ENCODE assay signal across 14 cellular contexts in the genomic region with DNA sequence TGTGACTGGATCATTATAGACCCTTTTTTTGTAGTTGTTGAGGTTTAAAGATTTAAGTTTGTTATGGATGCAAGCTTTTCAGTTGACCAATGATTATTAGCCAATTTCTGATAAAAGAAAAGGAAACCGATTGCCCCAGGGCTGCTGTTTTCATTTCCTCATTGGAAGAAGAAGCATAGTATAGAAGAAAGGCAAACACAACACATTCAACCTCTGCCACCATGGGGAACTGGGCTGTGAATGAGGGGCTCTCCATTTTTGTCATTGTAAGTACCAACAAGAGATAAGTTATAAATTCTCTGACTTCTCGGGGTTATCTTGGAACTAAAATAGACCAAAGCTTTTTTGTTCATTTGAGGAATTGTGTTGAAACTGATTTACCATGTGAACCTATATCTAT. TPM values are rescaled to one million over a fixed set of nuclear protein-coding genes. Genes with fewer than 3 reads are reported as not detected.
DNase-seq lines count a peak whose midpoint lies in the region; ATAC-seq and TF ChIP-seq lines count a peak whose summit lies in the region.
"Had no signal": no experiment of that assay in that cellular context is flagged by ENCODE, and none has a peak within 500 bp of the region (broad histone marks: within the 10 kb centered on the region; RNA-seq: fewer than 3 reads in every experiment).

A gene (plus strand): TSS at position 203 of the 400 bp plus-strand sequence. CDS start 19 bp downstream, at position 222.

- in situ Hi-C loops in HAP-1 (cut with MboI; ENCODE audit: low sequenced_read_pairs), result no loop called here

- DNase-seq in Right ventricle myocardium superior (no peak), cardiac septum (ENCODE audit: low spot score) (no peak), MM.1S (no peak), right cardiac atrium (no peak), HAP-1 (ENCODE audit: low spot score in 2 of 2) (no peak), SHP77 (lab: John Stamatoyannopoulos, UW) (no peak)
- DNase-seq in effector memory CD4-positive, alpha-beta T cell, result no peak
- DNase-seq: ACHN; activated CD4-positive, alpha-beta T cell treated with anti-CD3 and anti-CD28 coated beads for 36 hours; activated naive CD4-positive, alpha-beta T cell; NCI-H2171 had no signal

- peaks cover 31% of the 10 kb centered on the region for H3K4me1 ChIP-seq in MM.1S (ENCODE audit: low read length)
- H3K4me1 ChIP-seq in right cardiac atrium (ENCODE audit: control insufficient read depth, insufficient read depth, low read length), result no peaks in the 10 kb centered on the region
- H3K4me1 ChIP-seq in urinary bladder (ENCODE audit: insufficient read depth), result no peaks in the 10 kb centered on the region
- H3K4me1 ChIP-seq in HAP-1, result no peaks in the 10 kb centered on the region
- peaks cover 3% of the 10 kb centered on the region for H3K4me1 ChIP-seq in effector memory CD4-positive, alpha-beta T cell (ENCODE audit: control insufficient read depth, insufficient read depth, low read length, poor library complexity, severe bottlenecking)
- H3K4me1 ChIP-seq: SJSA1 had no signal

- TF ChIP-seq CTCF in MM.1S (IDR thresholded peaks at IDR 0.05; ENCODE audit: low read length), result no peak

- H3K27ac ChIP-seq in MM.1S (ENCODE audit: low read length), result no peak within 1 kb of the TSS
- H3K27ac ChIP-seq in right cardiac atrium (ENCODE audit: low read length), result no peak within 1 kb of the TSS
- H3K27ac ChIP-seq in urinary bladder (ENCODE audit: low read depth), result no peak within 1 kb of the TSS
- H3K27ac ChIP-seq in effector memory CD4-positive, alpha-beta T cell (ENCODE audit: insufficient read depth, low read length, poor library complexity, severe bottlenecking), result no peak within 1 kb of the TSS
- H3K27ac ChIP-seq: SJSA1 had no signal

- H3K9ac ChIP-seq in MM.1S (ENCODE audit: low read length), result no peak within 1 kb of the TSS

- peak within 1 kb of the TSS; percentile 47 for H3K4me2 ChIP-seq in MM.1S (ENCODE audit: low read depth, low read length)

- no peaks in the 10 kb centered on the region for H4K20me1 ChIP-seq in MM.1S (ENCODE audit: insufficient read depth, low read length)

- H3K4me3 ChIP-seq in MM.1S (ENCODE audit: low read length) (peak within 1 kb of the TSS; percentile 7; the same call in 1 of the 2 replicates), right cardiac atrium (ENCODE audit: low read length) (no peak within 1 kb of the TSS), urinary bladder (ENCODE audit: low read depth, low read length) (no peak within 1 kb of the TSS), HAP-1 (no peak within 1 kb of the TSS)
- H3K4me3 ChIP-seq in effector memory CD4-positive, alpha-beta T cell (ENCODE audit: insufficient read depth, low read depth, low read length, poor library complexity, severe bottlenecking), result no peak within 1 kb of the TSS
- H3K4me3 ChIP-seq: SJSA1 had no signal

- ATAC-seq in Right ventricle myocardium superior (ENCODE audit: poor library complexity) (no peak), right cardiac atrium (no peak)
- ATAC-seq: activated CD4-positive, alpha-beta T cell treated with anti-CD3 and anti-CD28 coated beads for 36 hours; stimulated activated effector memory CD8-positive, alpha-beta T cell treated with anti-CD3 and anti-CD28 coated beads, Interleukin-12 subunit alpha, Interleukin-12 subunit beta, amount 100 ng/mL, for 72 hours had no signal

- WGBS in right cardiac atrium, result 39% methylated on average over 2 of the region's 2 CpGs
- 83% methylated on average over 2 of the region's 2 CpGs for WGBS in urinary bladder

- no peaks in the 10 kb centered on the region for H3K9me2 ChIP-seq in MM.1S (replicated peaks; ENCODE audit: insufficient read depth, low read length)

- no peaks in the 10 kb centered on the region for H3K9me3 ChIP-seq in MM.1S (replicated peaks; ENCODE audit: insufficient read depth, low read length)
- H3K9me3 ChIP-seq in right cardiac atrium (ENCODE audit: control insufficient read depth, low read length), result no peaks in the 10 kb centered on the region
- H3K9me3 ChIP-seq in HAP-1, result no peaks in the 10 kb centered on the region
- H3K9me3 ChIP-seq in effector memory CD4-positive, alpha-beta T cell (ENCODE audit: control insufficient read depth, low read length), result no peaks in the 10 kb centered on the region
- H3K9me3 ChIP-seq: SJSA1 had no signal

- H3K79me2 ChIP-seq in MM.1S (ENCODE audit: low read length), result no peaks in the 10 kb centered on the region

- H3F3A ChIP-seq in MM.1S (ENCODE audit: insufficient read depth, low read length), result peaks cover 6% of the 10 kb centered on the region; the same call in 1 of the 2 replicates

- H3K27me3 ChIP-seq in MM.1S (replicated peaks; ENCODE audit: insufficient read depth, low read length), result no peaks in the 10 kb centered on the region
- H3K27me3 ChIP-seq in right cardiac atrium (ENCODE audit: control insufficient read depth, insufficient read depth), result no peaks in the 10 kb centered on the region
- H3K27me3 ChIP-seq in HAP-1 (ENCODE audit: low read depth), result no peaks in the 10 kb centered on the region
- no peaks in the 10 kb centered on the region for H3K27me3 ChIP-seq in effector memory CD4-positive, alpha-beta T cell (replicated peaks; ENCODE audit: control insufficient read depth, insufficient read depth, low read length, poor library complexity, severe bottlenecking)
- H3K27me3 ChIP-seq: SJSA1 had no signal

- intact Hi-C loops in Right ventricle myocardium superior (cut with DNase I) (no loop called here), cardiac septum (cut with DNase I) (no loop called here), right cardiac atrium (cut with DNase I) (no loop called here)

- H2AFZ ChIP-seq in MM.1S (ENCODE audit: low read length), result 0 out of 2 replicates have a peak within 1 kb of the TSS, but pooled peaks have one; percentile 42

- no peaks in the 10 kb centered on the region for H3K36me3 ChIP-seq in MM.1S (replicated peaks; ENCODE audit: insufficient read depth, low read length)
- H3K36me3 ChIP-seq in urinary bladder (ENCODE audit: insufficient read depth), result no peaks in the 10 kb centered on the region
- H3K36me3 ChIP-seq in HAP-1 (replicated peaks), result no peaks in the 10 kb centered on the region
- no peaks in the 10 kb centered on the region for H3K36me3 ChIP-seq in effector memory CD4-positive, alpha-beta T cell (ENCODE audit: control insufficient read depth, insufficient read depth, low read length)
- H3K36me3 ChIP-seq: SJSA1 had no signal

RNA-seq across cellular contexts. Expression of the gene that starts here (rescaled TPM):
- total RNA-seq in Right ventricle myocardium superior (28.8 TPM), cardiac septum (9.8 TPM), right cardiac atrium (10 to 100 TPM; 21.9 to 42.1 (median 33.8) TPM), urinary bladder (62.0 TPM)
- polyA plus RNA-seq in right cardiac atrium (2.2 TPM), urinary bladder (14.6 TPM)
- total RNA-seq: activated CD4-positive, alpha-beta T cell treated with anti-CD3 and anti-CD28 coated beads for 36 hours had no signal
